17 cellular contexts compared by ENCODE assay signal in the genomic region with DNA sequence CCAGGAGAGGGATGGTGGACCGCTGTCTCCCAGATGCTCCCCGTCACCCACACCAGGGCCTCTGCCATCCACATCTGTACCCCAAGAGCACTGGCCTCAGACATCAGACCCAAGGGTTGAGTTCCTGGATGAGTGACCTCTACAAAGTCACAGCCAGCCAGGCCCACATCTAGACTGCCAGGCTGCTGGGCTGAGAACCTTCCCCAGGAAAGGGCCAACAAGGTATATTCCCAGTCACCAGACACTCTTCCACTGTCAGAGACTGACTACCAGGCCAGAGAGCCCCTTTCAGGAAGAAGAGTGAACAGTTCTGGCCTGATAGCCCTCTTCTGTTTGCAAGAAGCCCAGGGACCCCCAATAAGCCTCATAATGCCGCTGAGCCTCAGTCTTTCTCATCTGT. TPM values are rescaled to one million over a fixed set of nuclear protein-coding genes. Genes with fewer than 3 reads are reported as not detected.
DNase-seq lines count a peak whose midpoint lies in the region; ATAC-seq and TF ChIP-seq lines count a peak whose summit lies in the region.
"Had no signal": no experiment of that assay in that cellular context is flagged by ENCODE, and none has a peak within 500 bp of the region (broad histone marks: within the 10 kb centered on the region; RNA-seq: fewer than 3 reads in every experiment).

No MANE protein-coding gene starts in this region.

- peaks cover 7 to 22% (median 18%) of the 10 kb centered on the region in 7 donors for H3K9me3 Mint-ChIP-seq in CD14-positive monocyte
- peaks cover 5% of the 10 kb centered on the region for H3K9me3 Mint-ChIP-seq in type B pancreatic cell
- H3K9me3 Mint-ChIP-seq in Caco-2 (ENCODE audit: unreplicated experiment), result peaks cover 23% of the 10 kb centered on the region

- H3K27ac Mint-ChIP-seq in CD14-positive monocyte, result no peak overlapping the region
- H3K27ac Mint-ChIP-seq in type B pancreatic cell, result no peak overlapping the region
- no peak overlapping the region for H3K27ac Mint-ChIP-seq in Caco-2 (ENCODE audit: unreplicated experiment)
- H3K27ac Mint-ChIP-seq: CD4-positive, alpha-beta T cell; HFFc6 had no signal

- peak; percentile 16 for DNase-seq in CD14-positive monocyte (ENCODE audit: low spot score)
- peak; percentile 52 for DNase-seq in coronary artery (ENCODE audit: low spot score)
- peak; percentile 19 for DNase-seq in lung (ENCODE audit: low spot score)
- peak; percentile 45 for DNase-seq in type B pancreatic cell (ENCODE audit: extremely low spot score, unreplicated experiment)
- no peak for DNase-seq in COLO829 (ENCODE audit: low spot score)
- no peak for DNase-seq in DMS79 treated with DMSO at 0.1 percent for 48 hours (lab: John Stamatoyannopoulos, UW)
- no peak for DNase-seq in Caco-2
- DNase-seq: ACHN; CD4-positive, alpha-beta T cell; DMS153; DND-41; GDM1; GOT3; HCEC 1CT; HFFc6 had no signal

- WGBS in lung, 2 donors, result 92 to 94% methylated on average over 3 of the region's 3 CpGs

- POLR2A ChIA-PET in Caco-2 (lab: Charles Lee), result interaction anchor here (0.6 kb wide), 1 partner anchor 863 kb away, joined by 6 read pairs; no protein-coding TSS in a partner anchor

- H3K27me3 Mint-ChIP-seq in CD14-positive monocyte (ENCODE audit: low read depth in 3 of 3) (peaks cover 16 to 26% (median 20%) of the 10 kb centered on the region in 3 donors), type B pancreatic cell (peaks cover 61% of the 10 kb centered on the region), Caco-2 (ENCODE audit: insufficient read depth, unreplicated experiment) (peaks cover 3% of the 10 kb centered on the region)

- H3K4me3 ChIP-seq in coronary artery, result no peak overlapping the region
- H3K4me3 ChIP-seq in lung, result no peak overlapping the region
- H3K4me3 ChIP-seq in Caco-2 (ENCODE audit: low read depth, low read length), result no peak overlapping the region
- H3K4me3 ChIP-seq: BLaER1 treated with 17β-estradiol and CSF1 and Interleukin-3, amounts not matched to agents 10 nM and 100 nM had no signal

- H3K27me3 ChIP-seq in lung (ENCODE audit: control insufficient read depth, insufficient read depth), result no peaks in the 10 kb centered on the region
- H3K27me3 ChIP-seq in Caco-2 (replicated peaks; ENCODE audit: control insufficient read depth, insufficient read depth, low read length), result no peaks in the 10 kb centered on the region
- H3K27me3 ChIP-seq: BLaER1 treated with 17β-estradiol and CSF1 and Interleukin-3, amounts not matched to agents 10 nM and 100 nM had no signal

- intact Hi-C loops in CD14-positive monocyte (cut with micrococcal nuclease) (no loop called here), Caco-2 (cut with micrococcal nuclease; ENCODE audit: unreplicated experiment) (no loop called here)

- H3K4me3 Mint-ChIP-seq in CD14-positive monocyte, result no peak overlapping the region
- no peak overlapping the region for H3K4me3 Mint-ChIP-seq in type B pancreatic cell
- H3K4me3 Mint-ChIP-seq in Caco-2 (ENCODE audit: unreplicated experiment), result no peak overlapping the region
- H3K4me3 Mint-ChIP-seq: CD4-positive, alpha-beta T cell; HFFc6 had no signal

- H3K27ac ChIP-seq in coronary artery (no peak overlapping the region), lung (ENCODE audit: low read depth in 1 of 2, low read length in 1 of 2) (no peak overlapping the region)
- H3K27ac ChIP-seq: BLaER1 treated with 17β-estradiol and CSF1 and Interleukin-3, amounts not matched to agents 10 nM and 100 nM had no signal

- no peak for TF ChIP-seq CTCF in CD14-positive monocyte (IDR thresholded peaks at IDR 0.05)
- TF ChIP-seq CTCF in coronary artery (IDR thresholded peaks at IDR 0.05), result no peak
- TF ChIP-seq CTCF in lung (IDR thresholded peaks at IDR 0.05; ENCODE audit: control extremely low read depth, extremely low read depth), result no peak
- TF ChIP-seq CTCF in type B pancreatic cell (conservative IDR thresholded peaks at IDR 0.05), result no peak
- no peak for TF ChIP-seq CTCF in Caco-2 (IDR thresholded peaks at IDR 0.05; ENCODE audit: insufficient read depth in 1 of 2, low read depth in 1 of 2, low read length in 1 of 2, severe bottlenecking in 1 of 2, unreplicated experiment in 1 of 2)

- no TSS peak for BruUV-seq in Caco-2 (replicated peaks; lab: Mats Ljungman, UMichigan)

- H3K4me1 Mint-ChIP-seq in CD14-positive monocyte (no peaks in the 10 kb centered on the region), type B pancreatic cell (ENCODE audit: unreplicated experiment) (no peaks in the 10 kb centered on the region), Caco-2 (ENCODE audit: low read depth, unreplicated experiment) (no peaks in the 10 kb centered on the region)

- peaks cover 0 to 14% of the 10 kb centered on the region in 2 donors for H3K9me3 ChIP-seq in lung (ENCODE audit: control insufficient read depth in 2 of 2, insufficient read depth in 1 of 2, low read length in 1 of 2)
- H3K9me3 ChIP-seq in Caco-2, result peaks cover 19% of the 10 kb centered on the region

- peaks cover 0 to 4% of the 10 kb centered on the region in 2 donors for H3K36me3 Mint-ChIP-seq in CD14-positive monocyte
- peaks cover 3% of the 10 kb centered on the region for H3K36me3 Mint-ChIP-seq in type B pancreatic cell
- H3K36me3 Mint-ChIP-seq in Caco-2 (ENCODE audit: insufficient read depth, unreplicated experiment), result no peaks in the 10 kb centered on the region

- no peak for ATAC-seq in lung (ENCODE audit: insufficient read depth, low FRiP score)

- CTCF ChIA-PET in Caco-2 (lab: Charles Lee), result no interaction called here

- no peaks in the 10 kb centered on the region for H3K36me3 ChIP-seq in lung (ENCODE audit: control insufficient read depth in 2 of 2, insufficient read depth in 2 of 2, low read length in 2 of 2)
- H3K36me3 ChIP-seq in Caco-2 (ENCODE audit: control insufficient read depth, insufficient read depth, low read length), result no peaks in the 10 kb centered on the region
- H3K36me3 ChIP-seq: BLaER1 treated with 17β-estradiol and CSF1 and Interleukin-3, amounts not matched to agents 10 nM and 100 nM had no signal

- H3K4me1 ChIP-seq in lung (ENCODE audit: control insufficient read depth in 2 of 2, insufficient read depth in 2 of 2, low read length in 2 of 2), result no peaks in the 10 kb centered on the region
- no peaks in the 10 kb centered on the region for H3K4me1 ChIP-seq in Caco-2

RNA-seq across cellular contexts. Expression of a gene that starts 44.3 kb away (rescaled TPM):
- not detected for polyA plus RNA-seq in CD14-positive monocyte
- under 1 TPM in 1 of 2 donors, not detected in 1; 0.31 TPM for total RNA-seq in lung
- polyA plus RNA-seq in lung, result under 1 TPM in 1 of 2 donors, not detected in 1; 0.03 TPM
- total RNA-seq in type B pancreatic cell (ENCODE audit: low replicate concordance), result 1.1 and 1.8 TPM in 2 replicates
- total RNA-seq in Caco-2 (2022), result not detected in 2 replicates
- total RNA-seq: A172; CD4-positive, alpha-beta T cell; HFFc6 had no signal

Comparison
In these comparisons a context has a peak if more than half of its experiments do, and no peak if none do; other contexts are left out.
1. DNase-seq: peak in CD14-positive monocyte (single experiment), coronary artery (single experiment), lung (single experiment) and type B pancreatic cell (single experiment); none in COLO829 (single experiment), DMS79 treated with DMSO at 0.1 percent for 48 hours (single experiment) and Caco-2 (0 of 2).